1 cellular context compared by ENCODE assay signal in the genomic region with DNA sequence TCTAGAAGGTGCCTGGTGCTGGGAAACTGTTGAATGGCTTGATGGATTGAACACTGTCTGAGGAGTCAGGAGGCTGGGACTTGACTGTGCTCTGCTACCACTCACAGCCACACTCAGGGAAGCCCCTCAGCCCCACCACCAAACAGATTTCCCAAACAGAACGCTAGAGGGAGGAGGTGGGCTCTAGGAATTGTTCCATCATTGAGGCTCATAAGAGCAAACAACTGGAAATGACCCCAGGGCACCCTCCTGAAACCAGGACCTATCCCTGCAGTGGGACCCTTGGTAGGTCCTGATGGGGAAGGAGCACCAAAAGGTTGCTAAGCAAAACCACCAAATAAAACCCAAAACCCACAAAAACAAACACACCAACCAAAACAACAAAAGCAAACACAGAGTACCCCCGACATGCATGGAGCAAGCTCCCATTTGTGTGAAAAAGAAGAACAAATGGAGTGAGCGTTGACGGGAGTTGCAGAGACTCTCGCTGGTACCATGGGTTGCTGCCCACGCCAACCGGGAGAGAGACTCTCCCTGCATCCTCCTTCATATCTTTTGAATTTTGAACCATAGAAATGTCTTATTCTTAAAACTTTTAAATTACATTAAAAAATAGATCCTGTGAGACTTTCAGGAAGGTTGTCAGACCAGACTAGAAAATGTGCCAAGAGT.
TF ChIP-seq lines count a peak whose summit lies in the region.

No MANE protein-coding gene starts in this region.

TF ChIP-seq in GM12878, 131 proteins besides CTCF, POLR2A, EP300 and RAD21 (continued from another document):
- TF ChIP-seq, protein P1, sequence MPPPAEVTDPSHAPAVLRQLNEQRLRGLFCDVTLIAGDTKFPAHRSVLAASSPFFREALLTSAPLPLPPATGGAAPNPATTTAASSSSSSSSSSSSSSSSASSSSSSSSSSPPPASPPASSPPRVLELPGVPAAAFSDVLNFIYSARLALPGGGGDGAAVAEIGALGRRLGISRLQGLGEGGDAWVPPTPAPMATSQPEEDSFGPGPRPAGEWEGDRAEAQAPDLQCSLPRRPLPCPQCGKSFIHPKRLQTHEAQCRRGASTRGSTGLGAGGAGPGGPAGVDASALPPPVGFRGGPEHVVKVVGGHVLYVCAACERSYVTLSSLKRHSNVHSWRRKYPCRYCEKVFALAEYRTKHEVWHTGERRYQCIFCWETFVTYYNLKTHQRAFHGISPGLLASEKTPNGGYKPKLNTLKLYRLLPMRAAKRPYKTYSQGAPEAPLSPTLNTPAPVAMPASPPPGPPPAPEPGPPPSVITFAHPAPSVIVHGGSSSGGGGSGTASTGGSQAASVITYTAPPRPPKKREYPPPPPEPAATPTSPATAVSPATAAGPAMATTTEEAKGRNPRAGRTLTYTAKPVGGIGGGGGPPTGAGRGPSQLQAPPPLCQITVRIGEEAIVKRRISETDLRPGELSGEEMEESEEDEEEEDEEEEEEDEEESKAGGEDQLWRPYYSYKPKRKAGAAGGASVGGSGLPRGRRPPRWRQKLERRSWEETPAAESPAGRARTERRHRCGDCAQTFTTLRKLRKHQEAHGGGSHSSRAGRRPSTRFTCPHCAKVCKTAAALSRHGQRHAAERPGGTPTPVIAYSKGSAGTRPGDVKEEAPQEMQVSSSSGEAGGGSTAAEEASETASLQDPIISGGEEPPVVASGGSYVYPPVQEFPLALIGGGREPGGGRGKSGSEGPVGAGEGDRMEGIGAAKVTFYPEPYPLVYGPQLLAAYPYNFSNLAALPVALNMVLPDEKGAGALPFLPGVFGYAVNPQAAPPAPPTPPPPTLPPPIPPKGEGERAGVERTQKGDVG (CRISPR knock-in tag; IDR thresholded peaks at IDR 0.05), result no peak
- TF ChIP-seq RUNX3 (IDR thresholded peaks at IDR 0.05; ENCODE audit: low read length), result 0 out of 2 replicates have a peak, but pooled peaks have one; percentile 9
